In the genomic region with DNA sequence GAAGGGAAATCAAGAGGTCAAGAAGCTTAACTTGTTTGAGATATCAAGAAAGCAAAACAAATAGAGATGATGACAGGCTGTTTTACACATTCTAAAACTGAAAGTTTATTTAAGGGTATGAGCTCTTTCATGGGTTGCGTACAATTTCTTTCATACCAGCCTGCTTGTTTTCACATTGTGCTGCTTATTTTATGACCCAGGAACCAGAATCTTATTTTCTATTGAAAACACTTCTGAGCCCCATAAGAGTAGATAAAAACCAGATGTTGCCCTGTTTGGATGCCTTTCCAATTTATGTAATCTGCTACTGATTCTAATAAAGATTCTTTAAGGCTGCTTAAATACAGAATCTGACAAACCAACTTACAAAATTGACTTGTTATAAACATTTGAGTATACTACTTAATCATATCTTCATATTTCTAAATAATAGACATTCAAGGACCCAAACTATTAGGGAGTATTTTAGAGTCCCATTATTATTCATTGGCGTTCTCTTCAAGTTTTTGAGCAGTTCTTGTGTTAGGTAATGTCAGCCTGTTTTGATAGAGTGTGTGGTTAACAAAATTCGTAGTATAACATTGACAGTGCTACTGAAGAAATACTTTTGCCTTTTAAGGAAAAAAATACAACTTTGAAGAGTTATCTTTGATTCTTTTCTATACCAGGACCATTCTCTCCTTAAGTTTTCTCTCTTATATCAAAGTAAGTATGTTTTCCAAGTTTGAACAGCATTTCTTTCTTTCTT, we compare ENCODE assay signal across 9 cellular contexts.
A peak's percentile ranks its signal among the peaks of the same experiment; 100 is the strongest.
DNase-seq lines count a peak whose midpoint lies in the region; ATAC-seq, FAIRE-seq and TF ChIP-seq lines count a peak whose summit lies in the region.
"Had no signal": no experiment of that assay in that cellular context is flagged by ENCODE, and none has a peak within 500 bp of the region (broad histone marks: within the 10 kb centered on the region; RNA-seq: fewer than 3 reads in every experiment).

No MANE protein-coding gene starts in this region.

- TF ChIP-seq CTCF in esophagus squamous epithelium (IDR thresholded peaks at IDR 0.05) (no peak), spleen (IDR thresholded peaks at IDR 0.05 in 8 of 11, conservative IDR thresholded peaks at IDR 0.05 in 3 of 11) (no peak), Calu3 (IDR thresholded peaks at IDR 0.05; ENCODE audit: unreplicated experiment) (no peak)

- peaks cover 0 to 64% (median 15%) of the 10 kb centered on the region in 3 donors for H3K4me1 ChIP-seq in esophagus squamous epithelium
- peaks cover 0 to 19% (median 10%) of the 10 kb centered on the region in 6 donors for H3K4me1 ChIP-seq in spleen
- H3K4me1 ChIP-seq: parathyroid adenoma had no signal

- H3K36me3 ChIP-seq in esophagus squamous epithelium: peaks cover 0 to 25% (median 0%) of the 10 kb centered on the region in 3 donors
- peaks cover 0 to 22% (median 0%) of the 10 kb centered on the region in 6 donors for H3K36me3 ChIP-seq in spleen

- H3K27me3 Mint-ChIP-seq in Calu3 (ENCODE audit: unreplicated experiment): no peaks in the 10 kb centered on the region

- H3K4me3 ChIP-seq in esophagus squamous epithelium (no peak overlapping the region), spleen (no peak overlapping the region)

- DNase-seq in esophagus squamous epithelium (lab: John Stamatoyannopoulos, UW): no peak
- no peak for DNase-seq in spleen
- DNase-seq in H54 (ENCODE audit: insufficient read length, low spot score): no peak
- DNase-seq in SHP77 (lab: John Stamatoyannopoulos, UW): no peak
- DNase-seq in Calu3: no peak
- no peak for DNase-seq in NCI-H1436 (lab: John Stamatoyannopoulos, UW)

- ATAC-seq in GM19035 (IDR thresholded peaks at IDR 0.05; ENCODE audit: unreplicated experiment) (peak; percentile 83), HG03064 (IDR thresholded peaks at IDR 0.05; ENCODE audit: low read depth, unreplicated experiment) (peak; percentile 77)

- no TSS peak for BruUV-seq in Calu3 (replicated peaks; lab: Mats Ljungman, UMichigan)

- H3K27me3 ChIP-seq in esophagus squamous epithelium (no peaks in the 10 kb centered on the region), spleen (replicated peaks in 1 of 7) (no peaks in the 10 kb centered on the region)

- H3K36me3 Mint-ChIP-seq in Calu3 (ENCODE audit: insufficient read depth, unreplicated experiment): no peaks in the 10 kb centered on the region

- no peaks in the 10 kb centered on the region for H3K9me3 ChIP-seq in esophagus squamous epithelium
- no peaks in the 10 kb centered on the region for H3K9me3 ChIP-seq in spleen

- no peak for FAIRE-seq in H54 (lab: Jason Lieb, UNC)

- no peaks in the 10 kb centered on the region for H3K9me3 Mint-ChIP-seq in Calu3 (ENCODE audit: low read depth, unreplicated experiment)

- H3K27ac Mint-ChIP-seq in Calu3 (ENCODE audit: unreplicated experiment): no peak overlapping the region

- H3K27ac ChIP-seq in esophagus squamous epithelium (peak overlapping the region in 3 of 4 donors; percentile 39 to 70 (median 63)), spleen (peak overlapping the region in 6 of 8 donors; percentile 16 to 55 (median 35))
- H3K27ac ChIP-seq: parathyroid adenoma had no signal

- intact Hi-C loops in esophagus squamous epithelium (cut with DNase I): no loop called here
- intact Hi-C loops in spleen (cut with DNase I; ENCODE audit: low total_unique reads): no loop called here
- intact Hi-C loops in Calu3 (cut with micrococcal nuclease; ENCODE audit: unreplicated experiment): no loop called here

- TF ChIP-seq POLR2A in esophagus squamous epithelium (IDR thresholded peaks at IDR 0.05): no peak
- TF ChIP-seq POLR2A in spleen (IDR thresholded peaks at IDR 0.05): no peak
- no peak for TF ChIP-seq POLR2A in H54 (IDR thresholded peaks at IDR 0.05; ENCODE audit: low read depth, low read length)

- 45 to 71% methylated on average over 3 of the region's 3 CpGs for WGBS in esophagus squamous epithelium, 2 donors
- 66 to 76% (median 70%) methylated on average over 3 of the region's 3 CpGs for WGBS in spleen, 5 donors

- H3K4me1 Mint-ChIP-seq in Calu3 (ENCODE audit: low read depth, unreplicated experiment): peaks cover 30% of the 10 kb centered on the region

- CTCF ChIA-PET in Calu3 (lab: Charles Lee): no interaction called here

- H3K4me3 Mint-ChIP-seq in Calu3 (ENCODE audit: low read depth, unreplicated experiment): no peak overlapping the region
